Comparison of ENCODE assay signal across 10 cellular contexts in the genomic region with DNA sequence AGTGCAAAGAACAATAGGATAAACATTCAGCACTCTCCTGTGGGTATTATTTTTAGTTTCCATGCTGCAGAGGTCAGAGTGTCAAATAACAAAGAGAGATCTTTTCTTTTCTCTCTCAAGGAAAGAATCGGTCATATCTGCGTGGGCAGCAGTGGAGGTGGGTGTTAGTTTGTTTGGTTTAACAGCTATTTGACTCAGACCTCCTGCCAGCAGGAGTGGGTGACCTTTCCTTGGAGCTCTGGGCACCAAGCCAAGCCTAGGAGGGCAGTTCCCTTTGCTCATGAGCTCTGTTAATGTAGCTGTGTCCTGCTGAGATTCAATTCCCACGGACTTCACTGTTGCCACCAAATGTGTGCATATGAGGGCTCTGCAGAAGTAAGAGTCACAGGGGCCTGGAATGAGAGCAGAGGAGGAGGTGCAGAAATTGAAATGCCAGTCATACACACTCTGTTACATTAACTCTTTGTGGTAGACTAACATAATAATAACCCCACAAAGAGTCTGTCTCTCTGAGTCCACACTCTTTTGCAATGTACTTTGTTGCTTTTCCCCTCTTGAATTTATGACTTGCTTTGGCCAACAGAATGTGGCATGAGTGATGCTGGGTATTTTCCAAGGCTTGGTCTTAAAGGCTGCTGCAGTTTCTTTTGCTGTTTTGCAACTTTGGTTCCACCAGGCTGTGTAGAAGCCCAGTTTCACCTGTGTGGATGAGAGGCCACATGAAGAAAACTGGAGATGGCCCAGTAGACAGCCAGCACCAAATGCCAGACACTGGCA.
DNase-seq lines count a peak whose midpoint lies in the region; ATAC-seq and TF ChIP-seq lines count a peak whose summit lies in the region.
"Had no signal": no experiment of that assay in that cellular context is flagged by ENCODE, and none has a peak within 500 bp of the region (broad histone marks: within the 10 kb centered on the region; RNA-seq: fewer than 3 reads in every experiment).

No MANE protein-coding gene starts in this region.

- no peak for TF ChIP-seq POLR2A in lower leg skin (IDR thresholded peaks at IDR 0.05)

- H3K4me1 Mint-ChIP-seq in activated CD4-positive, alpha-beta T cell treated with anti-CD3 and anti-CD28 coated beads, Interleukin-2, amount 10 ng/mL, durations not matched to agents 7 days and 5 days: peaks cover 29% of the 10 kb centered on the region

- POLR2A ChIA-PET in activated CD4-positive, alpha-beta T cell treated with anti-CD3 and anti-CD28 coated beads, Interleukin-2, amount 10 ng/mL, durations not matched to agents 7 days and 5 days (lab: Charles Lee): no interaction called here

- 50 to 64% methylated on average over 3 of the region's 3 CpGs for WGBS in lower leg skin, 2 donors

- H3K4me3 ChIP-seq in lower leg skin (ENCODE audit: low read depth, poor library complexity, severe bottlenecking): no peak overlapping the region
- H3K4me3 ChIP-seq: SK-N-MC had no signal

- ATAC-seq in HG02798 (IDR thresholded peaks at IDR 0.05; ENCODE audit: poor library complexity, unreplicated experiment) (no peak), HG02678 (IDR thresholded peaks at IDR 0.05; ENCODE audit: unreplicated experiment) (no peak)
- ATAC-seq: naive thymus-derived CD4-positive, alpha-beta T cell had no signal

- no peaks in the 10 kb centered on the region for H3K9me3 Mint-ChIP-seq in activated CD4-positive, alpha-beta T cell treated with anti-CD3 and anti-CD28 coated beads, Interleukin-2, amount 10 ng/mL, durations not matched to agents 7 days and 5 days

- peaks cover 4% of the 10 kb centered on the region for H3K36me3 Mint-ChIP-seq in activated CD4-positive, alpha-beta T cell treated with anti-CD3 and anti-CD28 coated beads, Interleukin-2, amount 10 ng/mL, durations not matched to agents 7 days and 5 days (ENCODE audit: low read depth)

- no peak for TF ChIP-seq CTCF in lower leg skin (IDR thresholded peaks at IDR 0.05)

- no peak overlapping the region for H3K27ac Mint-ChIP-seq in activated CD4-positive, alpha-beta T cell treated with anti-CD3 and anti-CD28 coated beads, Interleukin-2, amount 10 ng/mL, durations not matched to agents 7 days and 5 days

- CTCF ChIA-PET in activated CD4-positive, alpha-beta T cell treated with anti-CD3 and anti-CD28 coated beads, Interleukin-2, amount 10 ng/mL, durations not matched to agents 7 days and 5 days (lab: Charles Lee): no interaction called here

- H3K4me3 Mint-ChIP-seq in activated CD4-positive, alpha-beta T cell treated with anti-CD3 and anti-CD28 coated beads, Interleukin-2, amount 10 ng/mL, durations not matched to agents 7 days and 5 days: no peak overlapping the region
- H3K4me3 Mint-ChIP-seq: naive thymus-derived CD4-positive, alpha-beta T cell had no signal

- peak; percentile 12 to 23 for DNase-seq in activated CD4-positive, alpha-beta T cell treated with anti-CD3 and anti-CD28 coated beads for 4 hours
- no peak for DNase-seq in activated CD4-positive, alpha-beta T cell treated with anti-CD3 and anti-CD28 coated beads, Interleukin-2, amount 10 ng/mL, durations not matched to agents 7 days and 5 days
- DNase-seq in SW480 (ENCODE audit: low spot score) (peak; percentile 80), fibroblast of the conjunctiva (ENCODE audit: low read depth) (peak; percentile 4), lower leg skin (ENCODE audit: low spot score in 2 of 2) (no peak)
- peak; percentile 69 for DNase-seq in stimulated activated CD4-positive, alpha-beta T cell treated with anti-CD3 and anti-CD28 coated beads, Interleukin-15, amount 100 ng/mL, for 24 hours

- intact Hi-C loops in lower leg skin (cut with DNase I; ENCODE audit: low total_unique reads): no loop called here

- H3K27me3 Mint-ChIP-seq in activated CD4-positive, alpha-beta T cell treated with anti-CD3 and anti-CD28 coated beads, Interleukin-2, amount 10 ng/mL, durations not matched to agents 7 days and 5 days: peaks cover 5% of the 10 kb centered on the region

Comparison
In these comparisons a context has a peak if more than half of its experiments do, and no peak if none do; other contexts are left out.
1. DNase-seq: peak in activated CD4-positive, alpha-beta T cell treated with anti-CD3 and anti-CD28 coated beads for 4 hours (2 of 2), SW480 (single experiment), fibroblast of the conjunctiva (single experiment) and stimulated activated CD4-positive, alpha-beta T cell treated with anti-CD3 and anti-CD28 coated beads, Interleukin-15, amount 100 ng/mL, for 24 hours (single experiment); none in activated CD4-positive, alpha-beta T cell treated with anti-CD3 and anti-CD28 coated beads, Interleukin-2, amount 10 ng/mL, durations not matched to agents 7 days and 5 days (single experiment) and lower leg skin (0 of 2).